In genomic region chr17:74949455-74950115, GRCh38 we compare ENCODE assay signal across 2 cellular contexts.
TF ChIP-seq lines count a peak whose summit lies in the region.

No MANE protein-coding gene starts in this region.

TF ChIP-seq in SK-N-SH treated with all-trans-retinoic acid at 6 μM for 48 hours, 23 proteins besides CTCF, POLR2A, EP300 and RAD21:
- TF ChIP-seq, protein P1, sequence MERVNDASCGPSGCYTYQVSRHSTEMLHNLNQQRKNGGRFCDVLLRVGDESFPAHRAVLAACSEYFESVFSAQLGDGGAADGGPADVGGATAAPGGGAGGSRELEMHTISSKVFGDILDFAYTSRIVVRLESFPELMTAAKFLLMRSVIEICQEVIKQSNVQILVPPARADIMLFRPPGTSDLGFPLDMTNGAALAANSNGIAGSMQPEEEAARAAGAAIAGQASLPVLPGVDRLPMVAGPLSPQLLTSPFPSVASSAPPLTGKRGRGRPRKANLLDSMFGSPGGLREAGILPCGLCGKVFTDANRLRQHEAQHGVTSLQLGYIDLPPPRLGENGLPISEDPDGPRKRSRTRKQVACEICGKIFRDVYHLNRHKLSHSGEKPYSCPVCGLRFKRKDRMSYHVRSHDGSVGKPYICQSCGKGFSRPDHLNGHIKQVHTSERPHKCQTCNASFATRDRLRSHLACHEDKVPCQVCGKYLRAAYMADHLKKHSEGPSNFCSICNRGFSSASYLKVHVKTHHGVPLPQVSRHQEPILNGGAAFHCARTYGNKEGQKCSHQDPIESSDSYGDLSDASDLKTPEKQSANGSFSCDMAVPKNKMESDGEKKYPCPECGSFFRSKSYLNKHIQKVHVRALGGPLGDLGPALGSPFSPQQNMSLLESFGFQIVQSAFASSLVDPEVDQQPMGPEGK (CRISPR knock-in tag; IDR thresholded peaks at IDR 0.05; ENCODE audit: borderline replicate concordance) = no peak
- TF ChIP-seq, protein P2, sequence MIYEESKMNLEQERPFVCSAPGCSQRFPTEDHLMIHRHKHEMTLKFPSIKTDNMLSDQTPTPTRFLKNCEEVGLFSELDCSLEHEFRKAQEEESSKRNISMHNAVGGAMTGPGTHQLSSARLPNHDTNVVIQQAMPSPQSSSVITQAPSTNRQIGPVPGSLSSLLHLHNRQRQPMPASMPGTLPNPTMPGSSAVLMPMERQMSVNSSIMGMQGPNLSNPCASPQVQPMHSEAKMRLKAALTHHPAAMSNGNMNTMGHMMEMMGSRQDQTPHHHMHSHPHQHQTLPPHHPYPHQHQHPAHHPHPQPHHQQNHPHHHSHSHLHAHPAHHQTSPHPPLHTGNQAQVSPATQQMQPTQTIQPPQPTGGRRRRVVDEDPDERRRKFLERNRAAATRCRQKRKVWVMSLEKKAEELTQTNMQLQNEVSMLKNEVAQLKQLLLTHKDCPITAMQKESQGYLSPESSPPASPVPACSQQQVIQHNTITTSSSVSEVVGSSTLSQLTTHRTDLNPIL (CRISPR knock-in tag; IDR thresholded peaks at IDR 0.05; ENCODE audit: low read depth) = no peak
- TF ChIP-seq CSDC2 (CRISPR knock-in tag; IDR thresholded peaks at IDR 0.05) (no peak), TOX (CRISPR knock-in tag; IDR thresholded peaks at IDR 0.05; ENCODE audit: borderline replicate concordance) (no peak), TCF4 (CRISPR knock-in tag; IDR thresholded peaks at IDR 0.05; ENCODE audit: borderline replicate concordance) (no peak), TSHZ2 (CRISPR knock-in tag; IDR thresholded peaks at IDR 0.05) (no peak), ARNTL (CRISPR knock-in tag; IDR thresholded peaks at IDR 0.05; ENCODE audit: borderline replicate concordance, low read depth) (no peak), SNAI2 (CRISPR knock-in tag; IDR thresholded peaks at IDR 0.05) (no peak), CSRNP3 (CRISPR knock-in tag; IDR thresholded peaks at IDR 0.05) (no peak), ESRRG (CRISPR knock-in tag; IDR thresholded peaks at IDR 0.05) (no peak), RARB (CRISPR knock-in tag; IDR thresholded peaks at IDR 0.05) (no peak), ZNF565 (CRISPR knock-in tag; conservative IDR thresholded peaks at IDR 0.05; ENCODE audit: low read depth) (no peak), ZNF8 (CRISPR knock-in tag; IDR thresholded peaks at IDR 0.05) (no peak), ISL1 (CRISPR knock-in tag; IDR thresholded peaks at IDR 0.05) (no peak), ZFP3 (CRISPR knock-in tag; IDR thresholded peaks at IDR 0.05) (no peak)
- TF ChIP-seq, protein P3, sequence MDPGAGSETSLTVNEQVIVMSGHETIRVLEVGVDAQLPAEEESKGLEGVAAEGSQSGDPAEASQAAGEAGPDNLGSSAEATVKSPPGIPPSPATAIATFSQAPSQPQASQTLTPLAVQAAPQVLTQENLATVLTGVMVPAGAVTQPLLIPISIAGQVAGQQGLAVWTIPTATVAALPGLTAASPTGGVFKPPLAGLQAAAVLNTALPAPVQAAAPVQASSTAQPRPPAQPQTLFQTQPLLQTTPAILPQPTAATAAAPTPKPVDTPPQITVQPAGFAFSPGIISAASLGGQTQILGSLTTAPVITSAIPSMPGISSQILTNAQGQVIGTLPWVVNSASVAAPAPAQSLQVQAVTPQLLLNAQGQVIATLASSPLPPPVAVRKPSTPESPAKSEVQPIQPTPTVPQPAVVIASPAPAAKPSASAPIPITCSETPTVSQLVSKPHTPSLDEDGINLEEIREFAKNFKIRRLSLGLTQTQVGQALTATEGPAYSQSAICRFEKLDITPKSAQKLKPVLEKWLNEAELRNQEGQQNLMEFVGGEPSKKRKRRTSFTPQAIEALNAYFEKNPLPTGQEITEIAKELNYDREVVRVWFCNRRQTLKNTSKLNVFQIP (CRISPR knock-in tag; IDR thresholded peaks at IDR 0.05; ENCODE audit: borderline replicate concordance, low read depth) = no peak

TF ChIP-seq in SK-N-SH, 30 proteins besides CTCF, POLR2A, EP300 and RAD21 (continued from another document):
- TF ChIP-seq MEF2A (IDR thresholded peaks at IDR 0.05; ENCODE audit: borderline replicate concordance, low read depth) = no peak
- TF ChIP-seq, protein P4, sequence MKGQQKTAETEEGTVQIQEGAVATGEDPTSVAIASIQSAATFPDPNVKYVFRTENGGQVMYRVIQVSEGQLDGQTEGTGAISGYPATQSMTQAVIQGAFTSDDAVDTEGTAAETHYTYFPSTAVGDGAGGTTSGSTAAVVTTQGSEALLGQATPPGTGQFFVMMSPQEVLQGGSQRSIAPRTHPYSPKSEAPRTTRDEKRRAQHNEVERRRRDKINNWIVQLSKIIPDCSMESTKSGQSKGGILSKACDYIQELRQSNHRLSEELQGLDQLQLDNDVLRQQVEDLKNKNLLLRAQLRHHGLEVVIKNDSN (IDR thresholded peaks at IDR 0.05; ENCODE audit: borderline replicate concordance, low read depth) = no peak
- TF ChIP-seq EZH2phosphoT487 (IDR thresholded peaks at IDR 0.05; ENCODE audit: borderline replicate concordance, low read depth) = no peak
- no peak for TF ChIP-seq TAF1 (IDR thresholded peaks at IDR 0.05; ENCODE audit: borderline replicate concordance, low read depth, low read length)
- TF ChIP-seq GABPA (IDR thresholded peaks at IDR 0.05; ENCODE audit: low read depth) = no peak
- TF ChIP-seq TEAD4 (IDR thresholded peaks at IDR 0.05; ENCODE audit: borderline replicate concordance, insufficient read depth) = no peak
- TF ChIP-seq FOXM1 (IDR thresholded peaks at IDR 0.05; ENCODE audit: low read depth) = no peak
- no peak for TF ChIP-seq ZBTB33 (IDR thresholded peaks at IDR 0.05; ENCODE audit: borderline replicate concordance, low read depth)
- TF ChIP-seq YY1 (IDR thresholded peaks at IDR 0.05; ENCODE audit: low read depth) = no peak
- TF ChIP-seq FOXJ3 (CRISPR knock-in tag; IDR thresholded peaks at IDR 0.05) = no peak
- no peak for TF ChIP-seq JUND (IDR thresholded peaks at IDR 0.05)
- no peak for TF ChIP-seq RCOR1 (IDR thresholded peaks at IDR 0.05; ENCODE audit: low read length)
- no peak for TF ChIP-seq ELF1 (IDR thresholded peaks at IDR 0.05)
- TF ChIP-seq SMC3 (IDR thresholded peaks at IDR 0.05; ENCODE audit: low read depth, low read length) = no peak
